Comparison of ENCODE assay signal across 1 cellular context in the genomic region with DNA sequence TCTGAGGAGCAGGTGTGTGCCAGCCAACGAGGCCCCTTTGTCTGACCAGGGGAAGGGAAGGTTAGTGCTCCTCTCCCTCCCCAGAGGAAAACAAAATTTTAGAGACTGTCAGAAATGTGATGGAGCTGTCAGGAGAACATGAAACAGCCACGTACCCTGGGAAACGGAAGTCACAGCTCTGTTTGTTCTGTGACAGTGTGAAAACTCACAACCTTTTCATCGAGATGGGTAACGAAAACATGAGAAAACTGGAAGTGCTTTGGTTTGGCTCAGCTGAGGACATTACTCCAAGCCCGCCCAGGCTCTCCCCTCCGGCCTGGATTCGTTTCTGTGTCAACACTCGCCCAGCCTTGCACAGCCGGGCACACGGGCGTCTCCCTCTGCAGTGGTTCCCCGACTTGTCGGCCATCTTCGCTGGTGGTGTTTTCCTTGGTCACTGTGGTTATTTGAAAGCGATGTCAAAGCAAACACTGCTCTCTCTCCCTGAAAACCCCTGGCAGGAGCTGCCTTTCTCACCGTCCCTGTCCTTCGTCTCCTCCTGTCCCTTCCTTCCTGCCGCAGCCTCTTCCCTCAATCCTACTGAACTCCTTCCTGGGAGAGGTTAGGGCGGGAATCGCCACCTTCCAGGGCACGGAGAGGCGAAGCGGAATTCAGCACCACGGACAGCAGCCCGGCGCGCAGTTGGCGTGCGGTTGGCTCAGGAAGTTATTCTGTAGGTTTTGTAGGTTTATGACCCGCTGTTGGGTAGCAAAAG.
TF ChIP-seq lines count a peak whose summit lies in the region.

No MANE protein-coding gene starts in this region.

TF ChIP-seq in SK-N-SH treated with all-trans-retinoic acid at 6 μM for 48 hours, 23 proteins besides CTCF, POLR2A, EP300 and RAD21 (continued from another document):
- TF ChIP-seq, protein P1, sequence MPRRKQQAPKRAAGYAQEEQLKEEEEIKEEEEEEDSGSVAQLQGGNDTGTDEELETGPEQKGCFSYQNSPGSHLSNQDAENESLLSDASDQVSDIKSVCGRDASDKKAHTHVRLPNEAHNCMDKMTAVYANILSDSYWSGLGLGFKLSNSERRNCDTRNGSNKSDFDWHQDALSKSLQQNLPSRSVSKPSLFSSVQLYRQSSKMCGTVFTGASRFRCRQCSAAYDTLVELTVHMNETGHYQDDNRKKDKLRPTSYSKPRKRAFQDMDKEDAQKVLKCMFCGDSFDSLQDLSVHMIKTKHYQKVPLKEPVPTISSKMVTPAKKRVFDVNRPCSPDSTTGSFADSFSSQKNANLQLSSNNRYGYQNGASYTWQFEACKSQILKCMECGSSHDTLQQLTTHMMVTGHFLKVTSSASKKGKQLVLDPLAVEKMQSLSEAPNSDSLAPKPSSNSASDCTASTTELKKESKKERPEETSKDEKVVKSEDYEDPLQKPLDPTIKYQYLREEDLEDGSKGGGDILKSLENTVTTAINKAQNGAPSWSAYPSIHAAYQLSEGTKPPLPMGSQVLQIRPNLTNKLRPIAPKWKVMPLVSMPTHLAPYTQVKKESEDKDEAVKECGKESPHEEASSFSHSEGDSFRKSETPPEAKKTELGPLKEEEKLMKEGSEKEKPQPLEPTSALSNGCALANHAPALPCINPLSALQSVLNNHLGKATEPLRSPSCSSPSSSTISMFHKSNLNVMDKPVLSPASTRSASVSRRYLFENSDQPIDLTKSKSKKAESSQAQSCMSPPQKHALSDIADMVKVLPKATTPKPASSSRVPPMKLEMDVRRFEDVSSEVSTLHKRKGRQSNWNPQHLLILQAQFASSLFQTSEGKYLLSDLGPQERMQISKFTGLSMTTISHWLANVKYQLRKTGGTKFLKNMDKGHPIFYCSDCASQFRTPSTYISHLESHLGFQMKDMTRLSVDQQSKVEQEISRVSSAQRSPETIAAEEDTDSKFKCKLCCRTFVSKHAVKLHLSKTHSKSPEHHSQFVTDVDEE (CRISPR knock-in tag; IDR thresholded peaks at IDR 0.05) = no peak
- TF ChIP-seq CSDC2 (CRISPR knock-in tag; IDR thresholded peaks at IDR 0.05) (no peak), OSR1 (CRISPR knock-in tag; IDR thresholded peaks at IDR 0.05) (no peak), ZNF565 (CRISPR knock-in tag; conservative IDR thresholded peaks at IDR 0.05; ENCODE audit: low read depth) (no peak), PPARA (CRISPR knock-in tag; IDR thresholded peaks at IDR 0.05; ENCODE audit: borderline replicate concordance) (no peak), TOX (CRISPR knock-in tag; IDR thresholded peaks at IDR 0.05; ENCODE audit: borderline replicate concordance) (no peak), ZC3H10 (CRISPR knock-in tag; IDR thresholded peaks at IDR 0.05) (no peak), TCF4 (CRISPR knock-in tag; IDR thresholded peaks at IDR 0.05; ENCODE audit: borderline replicate concordance) (no peak), ZFP3 (CRISPR knock-in tag; IDR thresholded peaks at IDR 0.05) (no peak), CREB5 (CRISPR knock-in tag; IDR thresholded peaks at IDR 0.05; ENCODE audit: low read depth) (no peak), ZFP30 (CRISPR knock-in tag; IDR thresholded peaks at IDR 0.05) (no peak), ARNTL (CRISPR knock-in tag; IDR thresholded peaks at IDR 0.05; ENCODE audit: borderline replicate concordance, low read depth) (no peak)
TF ChIP-seq in SK-N-SH treated with all-trans-retinoic acid at 6 μM for 48 hours: peak in this region for 0.
